ENCODE assay signal across 8 cellular contexts in genomic region chr10:43137701-43137970, GRCh38. TPM values are rescaled to one million over a fixed set of nuclear protein-coding genes. Genes with fewer than 3 reads are reported as not detected.
A peak's percentile ranks its signal among the peaks of the same experiment; 100 is the strongest.
DNase-seq lines count a peak whose midpoint lies in the region; ATAC-seq and TF ChIP-seq lines count a peak whose summit lies in the region.

No MANE protein-coding gene starts in this region.

- H3K4me1 ChIP-seq in NT2/D1 (ENCODE audit: insufficient read depth, insufficient read length) (no peaks in the 10 kb centered on the region), prostate gland (replicated peaks) (no peaks in the 10 kb centered on the region)

- peak overlapping the region; percentile 81 for H3K4me3 ChIP-seq in NT2/D1 (ENCODE audit: insufficient read length, low read depth)
- H3K4me3 ChIP-seq in prostate gland = peak overlapping the region; percentile 87 to 89

- no peaks in the 10 kb centered on the region for H3K36me3 ChIP-seq in NT2/D1 (ENCODE audit: insufficient read depth, insufficient read length, low read length)
- H3K36me3 ChIP-seq in prostate gland = no peaks in the 10 kb centered on the region

- TF ChIP-seq POLR2A in prostate gland (IDR thresholded peaks at IDR 0.05) = no peak

- WGBS in prostate gland = 0% methylated on average over 28 of the region's 28 CpGs

- intact Hi-C loops in prostate gland (cut with DNase I) = no loop called here

- peak; percentile 16 for ATAC-seq in HG02623 (IDR thresholded peaks at IDR 0.05; ENCODE audit: unreplicated experiment)
- ATAC-seq in HG03097 (IDR thresholded peaks at IDR 0.05; ENCODE audit: low FRiP score, unreplicated experiment) = no peak

- TF ChIP-seq CTCF in GM12872 (IDR thresholded peaks at IDR 0.05; ENCODE audit: insufficient read depth, low read depth, low read length) = peak; percentile 23; the same call in 1 of the 3 replicates
- no peak for TF ChIP-seq CTCF in prostate gland (IDR thresholded peaks at IDR 0.05)

- H3K27me3 ChIP-seq in NT2/D1 (ENCODE audit: insufficient read depth, insufficient read length) (no peaks in the 10 kb centered on the region), prostate gland (replicated peaks; ENCODE audit: insufficient read depth) (no peaks in the 10 kb centered on the region)

- DNase-seq in NT2/D1 (ENCODE audit: low read depth, low spot score) = no peak
- DNase-seq in astrocyte of the hippocampus (ENCODE audit: low read depth, low spot score) = peak; percentile 89
- DNase-seq in hippocampal formation (lab: John Stamatoyannopoulos, UW) = peak; percentile 55 to 56
- no peak for DNase-seq in prostate gland (ENCODE audit: low spot score)
- no peak for DNase-seq in DMS79 treated with DMSO at 0.1 percent for 48 hours (lab: John Stamatoyannopoulos, UW)

- peak overlapping the region; percentile 91 to 95 for H3K27ac ChIP-seq in prostate gland

- H3K9me3 ChIP-seq in NT2/D1 (ENCODE audit: insufficient read depth, low read length) (no peaks in the 10 kb centered on the region), prostate gland (no peaks in the 10 kb centered on the region)

- H3K9ac ChIP-seq in NT2/D1 (ENCODE audit: insufficient read length, low read depth) = peak overlapping the region; percentile 89

RNA-seq across cellular contexts. Expression of gene CSGALNACT2, which starts 0.6 kb away (rescaled TPM):
- total RNA-seq in prostate gland = 10 to 100 TPM in 1 of 2 donors, 1 to 10 TPM in 1; 10.0 to 15.9 TPM

Comparison
In these comparisons a context has a peak if more than half of its experiments do, and no peak if none do; other contexts are left out.
1. DNase-seq: peak in astrocyte of the hippocampus (single experiment) and hippocampal formation (2 of 2); none in NT2/D1 (single experiment), prostate gland (single experiment) and DMS79 treated with DMSO at 0.1 percent for 48 hours (single experiment).